In genomic region chr6:151276112-151276745, GRCh38 we compare ENCODE assay signal across 12 cellular contexts. TPM values are rescaled to one million over a fixed set of nuclear protein-coding genes. Genes with fewer than 3 reads are reported as not detected.
DNase-seq lines count a peak whose midpoint lies in the region; ATAC-seq and TF ChIP-seq lines count a peak whose summit lies in the region.
"Had no signal": no experiment of that assay in that cellular context is flagged by ENCODE, and none has a peak within 500 bp of the region (broad histone marks: within the 10 kb centered on the region; RNA-seq: fewer than 3 reads in every experiment).

No MANE protein-coding gene starts in this region.

- no peaks in the 10 kb centered on the region for H3K9me3 ChIP-seq in SK-N-SH
- no peaks in the 10 kb centered on the region for H3K9me3 ChIP-seq in osteoblast (ENCODE audit: low read depth, low read length)
- H3K9me3 ChIP-seq in T-helper 17 cell (ENCODE audit: control insufficient read depth, low read length, poor library complexity, severe bottlenecking) = no peaks in the 10 kb centered on the region
- H3K9me3 ChIP-seq: MG63 had no signal

- TF ChIP-seq EP300 in SK-N-SH (IDR thresholded peaks at IDR 0.05; ENCODE audit: borderline replicate concordance in 1 of 2, low read depth in 1 of 2, low read length in 1 of 2) = no peak

- H3K4ac ChIP-seq in mesendoderm (ENCODE audit: low read depth, low read length) = no peak overlapping the region

- no peaks in the 10 kb centered on the region for H3K27me3 ChIP-seq in SK-N-SH (ENCODE audit: insufficient read depth)
- H3K27me3 ChIP-seq in osteoblast (ENCODE audit: insufficient read depth, low read length) = no peaks in the 10 kb centered on the region
- H3K27me3 ChIP-seq in mesendoderm (ENCODE audit: insufficient read depth, low read length, poor library complexity) = no peaks in the 10 kb centered on the region
- H3K27me3 ChIP-seq: MG63 had no signal

- POLR2A ChIA-PET in SK-N-SH (lab: Yijun Ruan, JAX) = no interaction called here

- H2BK5ac ChIP-seq in mesendoderm (ENCODE audit: low read length) = no peak overlapping the region

- H3K4me1 ChIP-seq in SK-N-SH (ENCODE audit: control insufficient read depth in 1 of 2, insufficient read depth in 2 of 2, low read depth in 1 of 2, low read length in 1 of 2) (peaks cover 3 to 8% of the 10 kb centered on the region in 2 experiments; a peak in 3 of 4 replicates), osteoblast (ENCODE audit: insufficient read depth, low read length) (peaks cover 9% of the 10 kb centered on the region), mesendoderm (ENCODE audit: control insufficient read depth, low read depth, low read length) (no peaks in the 10 kb centered on the region)

- H3K79me1 ChIP-seq in mesendoderm (ENCODE audit: low read length) = peaks cover 2% of the 10 kb centered on the region

- no peaks in the 10 kb centered on the region for H4K20me1 ChIP-seq in SK-N-SH (ENCODE audit: insufficient read depth)
- no peaks in the 10 kb centered on the region for H4K20me1 ChIP-seq in osteoblast (ENCODE audit: insufficient read depth, low read length)

- no peaks in the 10 kb centered on the region for H3K4me1 Mint-ChIP-seq in T-helper 17 cell
- H3K4me1 Mint-ChIP-seq: naive thymus-derived CD8-positive, alpha-beta T cell had no signal

- DNase-seq in Ammon's horn (ENCODE audit: low spot score) = peak; percentile 8
- peak; percentile 17 for DNase-seq in SK-N-SH
- DNase-seq in fibroblast of pulmonary artery (ENCODE audit: low read depth) = peak; percentile 74
- peak; percentile 73 for DNase-seq in osteoblast (ENCODE audit: insufficient read length, low spot score, missing footprints)
- DNase-seq in DMS153 (lab: John Stamatoyannopoulos, UW) = no peak
- no peak for DNase-seq in NCI-H1417 (lab: John Stamatoyannopoulos, UW)
- DNase-seq in T-helper 17 cell = no peak
- DNase-seq in mesendoderm = no peak
- DNase-seq: activated CD4-positive, CD25-positive, alpha-beta regulatory T cell; CD4-positive, CD25-positive, alpha-beta regulatory T cell; MG63; naive thymus-derived CD8-positive, alpha-beta T cell had no signal

- H3K36me3 Mint-ChIP-seq in T-helper 17 cell (ENCODE audit: low read depth) = no peaks in the 10 kb centered on the region
- H3K36me3 Mint-ChIP-seq: CD4-positive, CD25-positive, alpha-beta regulatory T cell; naive thymus-derived CD8-positive, alpha-beta T cell had no signal

- ATAC-seq in T-helper 17 cell = no peak
- ATAC-seq: naive thymus-derived CD8-positive, alpha-beta T cell had no signal

- H4K8ac ChIP-seq in mesendoderm (ENCODE audit: low read depth, low read length) = no peak overlapping the region

- peaks cover 32% of the 10 kb centered on the region for H3K27me3 Mint-ChIP-seq in T-helper 17 cell

- H3K9ac ChIP-seq in SK-N-SH (no peak overlapping the region), mesendoderm (ENCODE audit: low read length) (no peak overlapping the region)

- peaks cover 10% of the 10 kb centered on the region for H3F3A ChIP-seq in SK-N-SH (replicated peaks; ENCODE audit: insufficient read depth)

- 71% methylated on average over 3 of the region's 4 CpGs for WGBS in SK-N-SH (ENCODE audit: low lambda C conversion rate)
- no CpG with 5 or more reads among the region's 4 CpGs for WGBS in mesendoderm (ENCODE audit: extremely low coverage, insufficient coverage, low lambda C conversion rate)

- no peak overlapping the region for H3K4me3 ChIP-seq in SK-N-SH (ENCODE audit: low read depth in 2 of 2, low read length in 1 of 2)
- no peak overlapping the region for H3K4me3 ChIP-seq in fibroblast of pulmonary artery (replicated peaks; ENCODE audit: low read depth, low read length)
- no peak overlapping the region for H3K4me3 ChIP-seq in osteoblast (ENCODE audit: insufficient read depth, low read length)
- H3K4me3 ChIP-seq in mesendoderm (ENCODE audit: low read length) = no peak overlapping the region
- H3K4me3 ChIP-seq: MG63 had no signal

- CTCF ChIA-PET in SK-N-SH (lab: Yijun Ruan, JAX) = no interaction called here

- H3K4me3 Mint-ChIP-seq in T-helper 17 cell = no peak overlapping the region
- H3K4me3 Mint-ChIP-seq: CD4-positive, CD25-positive, alpha-beta regulatory T cell; naive thymus-derived CD8-positive, alpha-beta T cell had no signal

- H2AK5ac ChIP-seq in mesendoderm (ENCODE audit: low read length) = no peak overlapping the region

- no peak overlapping the region for H4K5ac ChIP-seq in mesendoderm (ENCODE audit: low read length)

- H3K9me2 ChIP-seq in SK-N-SH = no peaks in the 10 kb centered on the region

- H3K36me3 ChIP-seq in SK-N-SH (replicated peaks in 1 of 2; ENCODE audit: control insufficient read depth in 1 of 2, insufficient read depth in 2 of 2, low read length in 1 of 2) (no peaks in the 10 kb centered on the region), osteoblast (ENCODE audit: insufficient read depth, low read length) (no peaks in the 10 kb centered on the region), mesendoderm (ENCODE audit: control insufficient read depth, insufficient read depth, low read length) (no peaks in the 10 kb centered on the region)
- H3K36me3 ChIP-seq: MG63 had no signal

- H3K23ac ChIP-seq in mesendoderm (ENCODE audit: low read length) = no peak overlapping the region

- H3K18ac ChIP-seq in mesendoderm (ENCODE audit: low read length) = no peak overlapping the region

- no peak overlapping the region for H2BK120ac ChIP-seq in mesendoderm (ENCODE audit: low read depth, low read length)

- no peak overlapping the region for H3K27ac Mint-ChIP-seq in T-helper 17 cell
- H3K27ac Mint-ChIP-seq: CD4-positive, CD25-positive, alpha-beta regulatory T cell; naive thymus-derived CD8-positive, alpha-beta T cell had no signal

- no peak for TF ChIP-seq RAD21 in SK-N-SH (IDR thresholded peaks at IDR 0.05; ENCODE audit: low read length)

- no peak overlapping the region for H3K56ac ChIP-seq in mesendoderm (ENCODE audit: low read length)

- no peak for TF ChIP-seq CTCF in SK-N-SH (IDR thresholded peaks at IDR 0.05)
- no peak for TF ChIP-seq CTCF in fibroblast of pulmonary artery (IDR thresholded peaks at IDR 0.05; ENCODE audit: low read length, missing control alignments)
- TF ChIP-seq CTCF in osteoblast (IDR thresholded peaks at IDR 0.05; ENCODE audit: extremely low read depth, low read depth, low read length) = no peak

- H3K79me2 ChIP-seq in SK-N-SH (ENCODE audit: insufficient read depth) (peaks cover 79% of the 10 kb centered on the region), osteoblast (ENCODE audit: insufficient read depth, low read length) (no peaks in the 10 kb centered on the region), mesendoderm (ENCODE audit: control insufficient read depth, insufficient read depth, low read length) (peaks cover 1% of the 10 kb centered on the region)

- H3K27ac ChIP-seq in SK-N-SH (ENCODE audit: low read depth in 2 of 2, low read length in 1 of 2) (peak overlapping the region in 1 of 2 experiments; percentile 39; a peak in 1 of 4 replicates), osteoblast (ENCODE audit: low read depth, low read length) (no peak overlapping the region), mesendoderm (ENCODE audit: low read depth, low read length) (no peak overlapping the region)

- H3K4me2 ChIP-seq in SK-N-SH (no peak overlapping the region), osteoblast (ENCODE audit: insufficient read depth, low read length) (peak overlapping the region; percentile 36), mesendoderm (ENCODE audit: low read length) (no peak overlapping the region)

- H2AFZ ChIP-seq in SK-N-SH (ENCODE audit: low read depth) (no peak overlapping the region), osteoblast (ENCODE audit: low read length) (no peak overlapping the region)

- H2BK15ac ChIP-seq in mesendoderm (replicated peaks; ENCODE audit: low read depth) = no peak overlapping the region

TF ChIP-seq in SK-N-SH, 30 proteins besides CTCF, POLR2A, EP300 and RAD21:
- no peak for TF ChIP-seq RCOR1 (IDR thresholded peaks at IDR 0.05; ENCODE audit: low read length)
- no peak for TF ChIP-seq NRF1 (IDR thresholded peaks at IDR 0.05; ENCODE audit: low read depth, low read length)
- TF ChIP-seq TAF1 (IDR thresholded peaks at IDR 0.05; ENCODE audit: borderline replicate concordance, low read depth, low read length) = no peak
TF ChIP-seq in SK-N-SH: peak in this region for 0.

RNA-seq across cellular contexts. Expression of gene AKAP12, which starts 36.5 kb away (rescaled TPM):
- 46.5 and 48.4 TPM in 2 replicates for polyA plus RNA-seq in SK-N-SH (2012; rRNA removed)
- polyA plus RNA-seq in SK-N-SH (2012; cell fraction: cytosol; rRNA removed) = 56.2 and 63.1 TPM in 2 replicates
- polyA plus RNA-seq in SK-N-SH (2012; cell fraction: nucleus; rRNA removed) = 28.0 and 46.8 TPM in 2 replicates
- total RNA-seq in osteoblast = 67.3 and 70.1 TPM in 2 replicates
- under 1 TPM; 0.18 to 0.20 TPM for total RNA-seq in T-helper 17 cell
- polyA plus RNA-seq in mesendoderm (2013, experiment 1 of 2) = 33.8 TPM
- 34.4 TPM for polyA plus RNA-seq in mesendoderm (2013, experiment 2 of 2)
- total RNA-seq: naive thymus-derived CD8-positive, alpha-beta T cell had no signal
- polyA plus RNA-seq: CD4-positive, CD25-positive, alpha-beta regulatory T cell had no signal

Comparison
In these comparisons a context has a peak if more than half of its experiments do, and no peak if none do; other contexts are left out.
1. DNase-seq: peak in Ammon's horn (single experiment), SK-N-SH (single experiment), fibroblast of pulmonary artery (single experiment) and osteoblast (single experiment); none in DMS153 (single experiment), NCI-H1417 (0 of 3), T-helper 17 cell (0 of 3) and mesendoderm (single experiment).
2. RNA of gene AKAP12, which starts 36.5 kb away (total RNA-seq): 67.3 to 70.1 TPM in osteoblast; 0.18 to 0.20 TPM in T-helper 17 cell; every median in the first group is over 10 times any median in the second.